ENCODE assay signal across 11 cellular contexts in the genomic region with DNA sequence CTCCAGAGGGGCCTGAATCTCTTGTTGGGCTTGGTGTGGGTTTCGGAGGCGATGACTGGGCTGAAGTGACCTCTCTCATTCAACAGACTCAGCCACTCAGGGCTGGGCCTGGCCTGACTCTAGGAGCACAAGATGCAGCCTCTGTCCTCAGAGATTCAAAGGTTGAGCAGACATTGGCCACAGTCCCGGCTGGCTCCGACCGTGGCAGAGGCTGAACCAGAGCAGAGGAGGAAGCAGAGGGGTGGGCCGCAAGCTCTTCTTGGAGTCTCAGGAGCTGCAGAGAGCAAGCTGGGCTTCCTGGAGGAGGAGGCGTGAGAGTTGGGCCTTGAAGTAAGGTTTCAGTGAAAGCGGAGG. TPM values are rescaled to one million over a fixed set of nuclear protein-coding genes. Genes with fewer than 3 reads are reported as not detected.
DNase-seq lines count a peak whose midpoint lies in the region; ATAC-seq, FAIRE-seq and TF ChIP-seq lines count a peak whose summit lies in the region.
"Had no signal": no experiment of that assay in that cellular context is flagged by ENCODE, and none has a peak within 500 bp of the region (broad histone marks: within the 10 kb centered on the region; RNA-seq: fewer than 3 reads in every experiment).

No MANE protein-coding gene starts in this region.

- H3K27me3 Mint-ChIP-seq in activated CD4-positive, alpha-beta T cell treated with anti-CD3 and anti-CD28 coated beads, Interleukin-2, amount 10 ng/mL, durations not matched to agents 24 days and 14 days = peaks cover 12% of the 10 kb centered on the region
- no peaks in the 10 kb centered on the region for H3K27me3 Mint-ChIP-seq in activated CD8-positive, alpha-beta T cell treated with anti-CD3 and anti-CD28 coated beads, Interleukin-2, amount 10 ng/mL, durations not matched to agents 7 days and 5 days (ENCODE audit: low read depth)

- peaks cover 0 to 2% of the 10 kb centered on the region in 2 donors for H3K27me3 ChIP-seq in tibial artery
- H3K27me3 ChIP-seq in MM.1S (replicated peaks; ENCODE audit: insufficient read depth, low read length) = no peaks in the 10 kb centered on the region
- H3K27me3 ChIP-seq: ovary had no signal

- POLR2A ChIA-PET in activated CD8-positive, alpha-beta T cell treated with anti-CD3 and anti-CD28 coated beads, Interleukin-2, amount 10 ng/mL, durations not matched to agents 7 days and 5 days (lab: Charles Lee) = interaction anchor here (1.7 kb wide), 1 partner anchor 38 kb away, joined by 8 read pairs; a partner anchor contains a TSS

- no peak overlapping the region for H3K4me2 ChIP-seq in MM.1S (ENCODE audit: low read depth, low read length)

- H3K9me2 ChIP-seq in MM.1S (replicated peaks; ENCODE audit: insufficient read depth, low read length) = no peaks in the 10 kb centered on the region

- CTCF ChIA-PET in activated CD8-positive, alpha-beta T cell treated with anti-CD3 and anti-CD28 coated beads, Interleukin-2, amount 10 ng/mL, durations not matched to agents 7 days and 5 days (lab: Charles Lee) = interaction anchor here (0.6 to 9.2 kb wide), 34 partner anchors 8 to 1252 kb away, joined by 3 to 115 read pairs (median 4); a partner anchor contains a TSS

- H3K9ac ChIP-seq in kidney (ENCODE audit: low read length in 2 of 2) = no peak overlapping the region
- H3K9ac ChIP-seq in MM.1S (ENCODE audit: low read length) = no peak overlapping the region

- H4K20me1 ChIP-seq in MM.1S (ENCODE audit: insufficient read depth, low read length) = no peaks in the 10 kb centered on the region

- H3K36me3 ChIP-seq in kidney (ENCODE audit: control insufficient read depth in 1 of 2, insufficient read depth in 2 of 2, low read length in 2 of 2) (no peaks in the 10 kb centered on the region), tibial artery (no peaks in the 10 kb centered on the region), MM.1S (replicated peaks; ENCODE audit: insufficient read depth, low read length) (no peaks in the 10 kb centered on the region)
- H3K36me3 ChIP-seq: ovary had no signal

- no peaks in the 10 kb centered on the region for H3K9me3 Mint-ChIP-seq in activated CD4-positive, alpha-beta T cell treated with anti-CD3 and anti-CD28 coated beads, Interleukin-2, amount 10 ng/mL, durations not matched to agents 24 days and 14 days
- no peaks in the 10 kb centered on the region for H3K9me3 Mint-ChIP-seq in activated CD8-positive, alpha-beta T cell treated with anti-CD3 and anti-CD28 coated beads, Interleukin-2, amount 10 ng/mL, durations not matched to agents 7 days and 5 days (ENCODE audit: insufficient read depth)

- TF ChIP-seq CTCF in kidney (IDR thresholded peaks at IDR 0.05; ENCODE audit: borderline replicate concordance, extremely low read depth, insufficient read depth) (no peak), tibial artery (IDR thresholded peaks at IDR 0.05) (no peak), MM.1S (IDR thresholded peaks at IDR 0.05; ENCODE audit: low read length) (no peak)

- no peak for FAIRE-seq in kidney (lab: Jason Lieb, UNC)
- FAIRE-seq: A204.1 had no signal

- no peaks in the 10 kb centered on the region for H3K79me2 ChIP-seq in MM.1S (ENCODE audit: low read length)

- H3K27ac ChIP-seq in kidney (ENCODE audit: low read depth in 2 of 2, low read length in 2 of 2) = no peak overlapping the region
- peak overlapping the region; percentile 8 to 51 for H3K27ac ChIP-seq in tibial artery
- no peak overlapping the region for H3K27ac ChIP-seq in MM.1S (ENCODE audit: low read length)
- H3K27ac ChIP-seq: ovary had no signal

- no peak overlapping the region for H3K4me3 Mint-ChIP-seq in activated CD4-positive, alpha-beta T cell treated with anti-CD3 and anti-CD28 coated beads, Interleukin-2, amount 10 ng/mL, durations not matched to agents 24 days and 14 days
- H3K4me3 Mint-ChIP-seq in activated CD8-positive, alpha-beta T cell treated with anti-CD3 and anti-CD28 coated beads, Interleukin-2, amount 10 ng/mL, durations not matched to agents 7 days and 5 days = no peak overlapping the region

- peaks cover 49% of the 10 kb centered on the region for H3K4me1 Mint-ChIP-seq in activated CD4-positive, alpha-beta T cell treated with anti-CD3 and anti-CD28 coated beads, Interleukin-2, amount 10 ng/mL, durations not matched to agents 24 days and 14 days
- peaks cover 71% of the 10 kb centered on the region for H3K4me1 Mint-ChIP-seq in activated CD8-positive, alpha-beta T cell treated with anti-CD3 and anti-CD28 coated beads, Interleukin-2, amount 10 ng/mL, durations not matched to agents 7 days and 5 days (ENCODE audit: low read depth)

- ATAC-seq in activated CD8-positive, alpha-beta T cell treated with anti-CD3 and anti-CD28 coated beads, Interleukin-2, amount 10 ng/mL, durations not matched to agents 7 days and 5 days = peak; percentile 14

- intact Hi-C loops in activated CD4-positive, alpha-beta T cell treated with anti-CD3 and anti-CD28 coated beads, Interleukin-2, amount 10 ng/mL, durations not matched to agents 24 days and 14 days (cut with micrococcal nuclease) = loop anchor here (1.0 to 10.0 kb wide), 6 partner anchors 37 to 1411 kb away; a partner anchor contains a TSS
- intact Hi-C loops in kidney (cut with DNase I) = no loop called here
- intact Hi-C loops in tibial artery (cut with DNase I; ENCODE audit: low total_unique reads) = loop anchor here (10.0 kb wide), 1 partner anchor 621 kb away; no protein-coding TSS in a partner anchor

- peak overlapping the region; percentile 68 for H3K27ac Mint-ChIP-seq in activated CD4-positive, alpha-beta T cell treated with anti-CD3 and anti-CD28 coated beads, Interleukin-2, amount 10 ng/mL, durations not matched to agents 24 days and 14 days
- H3K27ac Mint-ChIP-seq in activated CD8-positive, alpha-beta T cell treated with anti-CD3 and anti-CD28 coated beads, Interleukin-2, amount 10 ng/mL, durations not matched to agents 7 days and 5 days = peak overlapping the region; percentile 82

- no peak overlapping the region for H3K4me3 ChIP-seq in kidney (ENCODE audit: low read length in 2 of 2)
- no peak overlapping the region for H3K4me3 ChIP-seq in tibial artery
- no peak overlapping the region for H3K4me3 ChIP-seq in MM.1S (ENCODE audit: low read length)

- peaks cover 7% of the 10 kb centered on the region; the same call in 1 of the 2 replicates for H3F3A ChIP-seq in MM.1S (ENCODE audit: insufficient read depth, low read length)

- H3K36me3 Mint-ChIP-seq in activated CD4-positive, alpha-beta T cell treated with anti-CD3 and anti-CD28 coated beads, Interleukin-2, amount 10 ng/mL, durations not matched to agents 24 days and 14 days (ENCODE audit: low read depth) = no peaks in the 10 kb centered on the region
- no peaks in the 10 kb centered on the region for H3K36me3 Mint-ChIP-seq in activated CD8-positive, alpha-beta T cell treated with anti-CD3 and anti-CD28 coated beads, Interleukin-2, amount 10 ng/mL, durations not matched to agents 7 days and 5 days (ENCODE audit: low read depth)

- H2AFZ ChIP-seq in MM.1S (ENCODE audit: low read length) = no peak overlapping the region

- peaks cover 0 to 6% of the 10 kb centered on the region in 2 donors for H3K4me1 ChIP-seq in kidney (ENCODE audit: control insufficient read depth in 1 of 2, insufficient read depth in 1 of 2, low read depth in 1 of 2, low read length in 2 of 2)
- H3K4me1 ChIP-seq in tibial artery = peaks cover 0 to 11% (median 3%) of the 10 kb centered on the region in 4 donors
- H3K4me1 ChIP-seq in MM.1S (ENCODE audit: low read length) = peaks cover 34% of the 10 kb centered on the region

- DNase-seq in activated CD4-positive, alpha-beta T cell treated with anti-CD3 and anti-CD28 coated beads, Interleukin-2, amount 10 ng/mL, durations not matched to agents 24 days and 14 days = peak; percentile 56
- no peak for DNase-seq in activated CD4-positive, alpha-beta T cell treated with anti-CD3 and anti-CD28 coated beads for 48 hours
- DNase-seq in activated CD8-positive, alpha-beta T cell treated with anti-CD3 and anti-CD28 coated beads, Interleukin-2, amount 10 ng/mL, durations not matched to agents 7 days and 5 days = no peak
- peak; percentile 84 for DNase-seq in kidney
- peak; percentile 64 to 68 for DNase-seq in tibial artery
- DNase-seq in MM.1S = no peak
- no peak for DNase-seq in effector CD4-positive, alpha-beta T cell
- DNase-seq in NK-92 treated with Interleukin-12 subunit alpha and Interleukin-12 subunit beta, amount 100 ng/mL, for 24 hours (lab: John Stamatoyannopoulos, UW) = no peak
- DNase-seq: cortex of kidney had no signal

- no peaks in the 10 kb centered on the region for H3K9me3 ChIP-seq in kidney (ENCODE audit: control insufficient read depth in 1 of 2, low read length in 2 of 2)
- H3K9me3 ChIP-seq in tibial artery = no peaks in the 10 kb centered on the region
- no peaks in the 10 kb centered on the region for H3K9me3 ChIP-seq in MM.1S (replicated peaks; ENCODE audit: insufficient read depth, low read length)
- H3K9me3 ChIP-seq: ovary had no signal

RNA-seq across cellular contexts. Expression of a gene that starts 37.7 kb away (rescaled TPM):
- 29.2 and 31.0 TPM in 2 replicates for total RNA-seq in activated CD4-positive, alpha-beta T cell treated with anti-CD3 and anti-CD28 coated beads, Interleukin-2, amount 10 ng/mL, durations not matched to agents 24 days and 14 days
- 10 to 100 TPM; 19.9 to 22.0 TPM for total RNA-seq in activated CD8-positive, alpha-beta T cell treated with anti-CD3 and anti-CD28 coated beads, Interleukin-2, amount 10 ng/mL, durations not matched to agents 7 days and 5 days
- 38.7 TPM for total RNA-seq in kidney
- polyA plus RNA-seq in kidney (ENCODE audit: insufficient read depth, low read depth, low replicate concordance) = 40.5 TPM

RNA-seq across cellular contexts. Expression of a gene that starts 38.0 kb away (rescaled TPM):
- total RNA-seq in activated CD4-positive, alpha-beta T cell treated with anti-CD3 and anti-CD28 coated beads, Interleukin-2, amount 10 ng/mL, durations not matched to agents 24 days and 14 days = 169 and 170 TPM in 2 replicates
- 100 to 1,000 TPM; 122 to 124 TPM for total RNA-seq in activated CD8-positive, alpha-beta T cell treated with anti-CD3 and anti-CD28 coated beads, Interleukin-2, amount 10 ng/mL, durations not matched to agents 7 days and 5 days
- 118 TPM for total RNA-seq in kidney
- 328 TPM for polyA plus RNA-seq in kidney (ENCODE audit: insufficient read depth, low read depth, low replicate concordance)

Comparison
In these comparisons a context has a peak if more than half of its experiments do, and no peak if none do; other contexts are left out.
1. DNase-seq: peak in activated CD4-positive, alpha-beta T cell treated with anti-CD3 and anti-CD28 coated beads, Interleukin-2, amount 10 ng/mL, durations not matched to agents 24 days and 14 days (single experiment), kidney (single experiment) and tibial artery (2 of 2); none in activated CD4-positive, alpha-beta T cell treated with anti-CD3 and anti-CD28 coated beads for 48 hours (single experiment), activated CD8-positive, alpha-beta T cell treated with anti-CD3 and anti-CD28 coated beads, Interleukin-2, amount 10 ng/mL, durations not matched to agents 7 days and 5 days (single experiment), MM.1S (single experiment), effector CD4-positive, alpha-beta T cell (single experiment) and NK-92 treated with Interleukin-12 subunit alpha and Interleukin-12 subunit beta, amount 100 ng/mL, for 24 hours (single experiment).
2. H3K27ac ChIP-seq: peak in tibial artery (2 of 2); none in kidney (0 of 2) and MM.1S (single experiment).